In genomic region chr1:245749053-245749452, GRCh38 we compare ENCODE assay signal across 4 cellular contexts.
"Had no signal": no experiment of that assay in that cellular context is flagged by ENCODE, and none has a peak within 500 bp of the region (broad histone marks: within the 10 kb centered on the region; RNA-seq: fewer than 3 reads in every experiment).

No MANE protein-coding gene starts in this region.

- H3K4me2 ChIP-seq: GM23338 had no signal

- H2AFZ ChIP-seq: GM23338 had no signal

- H3K4me3 Mint-ChIP-seq: GM23338, H9 had no signal

- H3K27ac Mint-ChIP-seq: GM23338 had no signal

- DNase-seq: H9, HCEC 1CT, IMR-90 had no signal

- ATAC-seq: GM23338 had no signal

- H3K4me3 ChIP-seq: GM23338 had no signal
